ENCODE assay signal across 1 cellular context in genomic region chr1:51878616-51879336, GRCh38.
TF ChIP-seq lines count a peak whose summit lies in the region.

Gene NRDC, minus strand, starts transcription at chr1:51878727. Its CDS starts 112 bp downstream, at chr1:51878615.

TF ChIP-seq in GM12878, 131 proteins besides CTCF, POLR2A, EP300 and RAD21 (continued from another document and continues in another):
- TF ChIP-seq NKRF (conservative IDR thresholded peaks at IDR 0.05) (peak; percentile 72; the same call in 1 of the 2 replicates), STAT1 (conservative IDR thresholded peaks at IDR 0.05) (peak; percentile 89; the same call in 1 of the 2 replicates), YY1 (IDR thresholded peaks at IDR 0.05; ENCODE audit: low read depth, low read length) (peak; percentile 63; the same call in 1 of the 2 replicates), POLR2AphosphoS5 (IDR thresholded peaks at IDR 0.05; ENCODE audit: low read length) (peak; percentile 89), ZNF274 (IDR thresholded peaks at IDR 0.05; ENCODE audit: insufficient read depth, insufficient read length) (no peak), CEBPB (IDR thresholded peaks at IDR 0.05; ENCODE audit: borderline replicate concordance in 1 of 2, low read depth in 2 of 2, low read length in 2 of 2) (no peak), ELK1 (IDR thresholded peaks at IDR 0.05; ENCODE audit: low read depth, low read length) (no peak), NR2F1 (conservative IDR thresholded peaks at IDR 0.05) (no peak; the same call in 1 of the 2 replicates), USF1 (IDR thresholded peaks at IDR 0.05; ENCODE audit: borderline replicate concordance, extremely low read length, insufficient read depth, low read depth, low read length) (peak; percentile 83), IKZF1 (conservative IDR thresholded peaks at IDR 0.05) (peak; percentile 38; the same call in 1 of the 2 replicates), BMI1 (IDR thresholded peaks at IDR 0.05; ENCODE audit: borderline replicate concordance) (no peak), MYC (IDR thresholded peaks at IDR 0.05; ENCODE audit: insufficient read depth, insufficient read length, insufficient replicate concordance, low read length, severe bottlenecking) (peak; percentile 65), ZBTB4 (CRISPR knock-in tag; IDR thresholded peaks at IDR 0.05) (no peak), ZNF384 (IDR thresholded peaks at IDR 0.05; ENCODE audit: borderline replicate concordance, low read depth, low read length) (no peak), IRF3 (IDR thresholded peaks at IDR 0.05) (no peak; the same call in 1 of the 2 replicates), LARP7 (IDR thresholded peaks at IDR 0.05) (no peak), FOXM1 (IDR thresholded peaks at IDR 0.05; ENCODE audit: low read depth, low read length) (no peak), CHD1 (IDR thresholded peaks at IDR 0.05; ENCODE audit: low read depth, low read length) (no peak), PKNOX1 (IDR thresholded peaks at IDR 0.05) (peak; percentile 86), CREB1 (IDR thresholded peaks at IDR 0.05; ENCODE audit: low read depth) (peak; percentile 98), STAT3 (IDR thresholded peaks at IDR 0.05; ENCODE audit: low read depth, low read length) (no peak), REST (IDR thresholded peaks at IDR 0.05; ENCODE audit: low read depth, low read length) (peak; percentile 59), HDGF (IDR thresholded peaks at IDR 0.05) (peak; percentile 67; the same call in 1 of the 2 replicates), RFX5 (IDR thresholded peaks at IDR 0.05; ENCODE audit: low read depth, low read length) (peak; percentile 80), SRF (IDR thresholded peaks at IDR 0.05; ENCODE audit: low read depth in 2 of 2, low read length in 2 of 2) (peak in 1 of 2 experiments; percentile 73; a peak in 1 of 4 replicates), ATF2 (IDR thresholded peaks at IDR 0.05; ENCODE audit: low read length) (peak; percentile 26; the same call in 1 of the 2 replicates), KDM1A (IDR thresholded peaks at IDR 0.05; ENCODE audit: borderline replicate concordance) (no peak), NR2C2 (IDR thresholded peaks at IDR 0.05; ENCODE audit: borderline replicate concordance, control insufficient read depth, insufficient read length, low read depth) (no peak), E2F8 (IDR thresholded peaks at IDR 0.05; ENCODE audit: low read depth, partially characterized antibody) (peak; percentile 90), MAX (IDR thresholded peaks at IDR 0.05; ENCODE audit: low read depth, low read length) (peak; percentile 73), ZBTB33 (IDR thresholded peaks at IDR 0.05) (no peak), TARDBP (IDR thresholded peaks at IDR 0.05; ENCODE audit: borderline replicate concordance) (peak; percentile 70), CBFB (IDR thresholded peaks at IDR 0.05; ENCODE audit: low read depth) (peak; percentile 79; the same call in 1 of the 2 replicates), SREBF1 (IDR thresholded peaks at IDR 0.05; ENCODE audit: low read length) (no peak), SIX5 (IDR thresholded peaks at IDR 0.05; ENCODE audit: low read depth, low read length, severe bottlenecking) (peak; percentile 48), POLR2AphosphoS2 (IDR thresholded peaks at IDR 0.05; ENCODE audit: low read depth, low read length) (peak; percentile 15; the same call in 1 of the 2 replicates), POU2F2 (IDR thresholded peaks at IDR 0.05; ENCODE audit: borderline replicate concordance, low read depth, low read length) (peak; percentile 82), RAD51 (IDR thresholded peaks at IDR 0.05) (peak; percentile 96), CBX5 (IDR thresholded peaks at IDR 0.05; ENCODE audit: low read depth) (0 out of 2 replicates have a peak, but pooled peaks have one; percentile 42), SPI1 (IDR thresholded peaks at IDR 0.05; ENCODE audit: borderline replicate concordance, insufficient read depth, low read depth, low read length) (no peak)
